Comparison of ENCODE assay signal across 17 cellular contexts in genomic region chr3:169750665-169751064, GRCh38.
DNase-seq lines count a peak whose midpoint lies in the region; ATAC-seq lines count a peak whose summit lies in the region.
"Had no signal": no experiment of that assay in that cellular context is flagged by ENCODE, and none has a peak within 500 bp of the region (broad histone marks: within the 10 kb centered on the region; RNA-seq: fewer than 3 reads in every experiment).

No MANE protein-coding gene starts in this region.

- peak; percentile 41 for ATAC-seq in GM18502 (IDR thresholded peaks at IDR 0.05; ENCODE audit: poor library complexity, unreplicated experiment)
- ATAC-seq in GM19351 (IDR thresholded peaks at IDR 0.05; ENCODE audit: unreplicated experiment), result peak; percentile 35
- peak; percentile 44 for ATAC-seq in HG03378 (IDR thresholded peaks at IDR 0.05; ENCODE audit: unreplicated experiment)
- peak; percentile 32 for ATAC-seq in memory B cell (ENCODE audit: low read depth)
- no peak for ATAC-seq in GM19324 (IDR thresholded peaks at IDR 0.05; ENCODE audit: low FRiP score, unreplicated experiment)
- ATAC-seq in GM18498 (IDR thresholded peaks at IDR 0.05; ENCODE audit: unreplicated experiment), result no peak
- ATAC-seq: CD8-positive, alpha-beta T cell had no signal

- no peak overlapping the region for H3K4me3 Mint-ChIP-seq in memory B cell
- H3K4me3 Mint-ChIP-seq: B cell; CD4-positive, CD25-positive, alpha-beta regulatory T cell; CD8-positive, alpha-beta T cell had no signal

- H3K27ac Mint-ChIP-seq in memory B cell, result no peak overlapping the region
- H3K27ac Mint-ChIP-seq: B cell; CD4-positive, CD25-positive, alpha-beta regulatory T cell; CD8-positive, alpha-beta T cell had no signal

- H3K36me3 Mint-ChIP-seq in memory B cell, result no peaks in the 10 kb centered on the region
- H3K36me3 Mint-ChIP-seq: CD4-positive, CD25-positive, alpha-beta regulatory T cell; CD8-positive, alpha-beta T cell had no signal

- DNase-seq in memory B cell (ENCODE audit: low spot score in 2 of 2), result no peak
- DNase-seq in NCI-H1694 (lab: John Stamatoyannopoulos, UW), result no peak
- DNase-seq in NCI-H187 (lab: John Stamatoyannopoulos, UW), result no peak
- DNase-seq: Caco-2; CD4-positive, CD25-positive, alpha-beta regulatory T cell; CD8-positive, alpha-beta T cell; DMS153; DND-41; GM23248; H7; HCEC 1CT had no signal

- H3K27me3 Mint-ChIP-seq in memory B cell, result peaks cover 26% of the 10 kb centered on the region

- H3K9me3 Mint-ChIP-seq in memory B cell, result no peaks in the 10 kb centered on the region
- H3K9me3 Mint-ChIP-seq: CD4-positive, CD25-positive, alpha-beta regulatory T cell; CD8-positive, alpha-beta T cell had no signal

- H3K4me1 Mint-ChIP-seq in memory B cell, result peaks cover 2% of the 10 kb centered on the region

Comparison
In these comparisons a context has a peak if more than half of its experiments do, and no peak if none do; other contexts are left out.
1. ATAC-seq: peak in GM18502 (single experiment), GM19351 (single experiment), HG03378 (single experiment) and memory B cell (single experiment); none in GM19324 (single experiment) and GM18498 (single experiment).